2 cellular contexts compared by ENCODE assay signal in the genomic region with DNA sequence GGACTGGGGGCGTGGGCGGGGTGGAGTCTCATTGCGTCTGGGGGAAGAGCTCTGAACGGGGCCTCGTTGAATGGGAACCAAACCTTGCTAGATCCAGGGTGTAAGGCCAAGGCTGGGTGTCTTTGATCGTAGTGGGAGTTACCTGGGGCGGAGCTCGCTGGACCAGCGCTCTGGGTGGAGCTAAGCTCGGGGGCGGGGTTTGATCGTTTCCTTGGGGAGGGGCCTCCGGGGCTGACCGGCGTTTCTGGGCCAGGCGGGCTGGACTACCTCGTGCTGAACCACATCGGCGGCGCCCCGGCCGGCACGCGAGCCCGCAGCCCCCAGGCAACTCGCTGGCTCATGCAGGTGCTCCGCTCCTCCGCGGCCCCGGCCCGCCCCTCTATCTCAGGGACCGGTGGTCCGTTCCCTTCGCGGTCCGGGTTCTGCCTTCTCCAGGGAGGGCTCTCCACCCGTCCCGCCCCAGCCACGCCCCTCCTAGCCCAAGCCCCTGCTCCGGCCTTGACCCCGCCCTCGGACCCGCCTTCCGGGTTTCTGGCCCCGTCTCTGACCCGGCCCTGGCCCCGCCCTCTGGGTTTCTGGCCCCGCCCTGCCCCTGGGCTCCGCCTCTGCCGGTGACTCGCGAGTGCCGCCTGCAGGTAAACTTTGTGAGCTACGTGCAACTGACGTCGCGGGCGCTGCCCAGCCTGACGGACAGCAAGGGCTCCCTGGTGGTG.
TF ChIP-seq lines count a peak whose summit lies in the region.

No MANE protein-coding gene starts in this region.

TF ChIP-seq in IMR-90, 13 proteins besides CTCF, POLR2A, EP300 and RAD21:
- TF ChIP-seq MXI1 (IDR thresholded peaks at IDR 0.05; ENCODE audit: borderline replicate concordance, low read depth, low read length) (peak; percentile 61; the same call in 1 of the 2 replicates), BHLHE40 (IDR thresholded peaks at IDR 0.05; ENCODE audit: low read depth, low read length) (peak; percentile 88), RFX5 (IDR thresholded peaks at IDR 0.05; ENCODE audit: low read depth, low read length) (no peak), MAZ (IDR thresholded peaks at IDR 0.05; ENCODE audit: borderline replicate concordance, low read depth, low read length) (peak; percentile 52; the same call in 1 of the 2 replicates), SMC3 (IDR thresholded peaks at IDR 0.05; ENCODE audit: low read depth, low read length) (peak; percentile 43), MAFK (IDR thresholded peaks at IDR 0.05; ENCODE audit: low read depth, low read length) (no peak)

TF ChIP-seq in PFSK-1, 5 proteins besides CTCF, POLR2A, EP300 and RAD21:
- no peak for TF ChIP-seq SIN3A (IDR thresholded peaks at IDR 0.05; ENCODE audit: borderline replicate concordance, insufficient read depth, low read length)
- peak; percentile 42; the same call in 1 of the 2 replicates for TF ChIP-seq POLR2AphosphoS5 (IDR thresholded peaks at IDR 0.05; ENCODE audit: low read depth, low read length)
- no peak for TF ChIP-seq TAF1 (IDR thresholded peaks at IDR 0.05; ENCODE audit: borderline replicate concordance, insufficient read depth, low read length)
- 0 out of 4 replicates have a peak, but pooled peaks of 1 of the 2 experiments have one; percentile 45 for TF ChIP-seq REST (IDR thresholded peaks at IDR 0.05; ENCODE audit: insufficient read depth in 1 of 2, low read depth in 2 of 2, low read length in 2 of 2)
- no peak for TF ChIP-seq FOXP2 (optimal IDR thresholded peaks at IDR 0.05; ENCODE audit: borderline replicate concordance, extremely low read depth, extremely low read length, insufficient read depth)
